In the genomic region with DNA sequence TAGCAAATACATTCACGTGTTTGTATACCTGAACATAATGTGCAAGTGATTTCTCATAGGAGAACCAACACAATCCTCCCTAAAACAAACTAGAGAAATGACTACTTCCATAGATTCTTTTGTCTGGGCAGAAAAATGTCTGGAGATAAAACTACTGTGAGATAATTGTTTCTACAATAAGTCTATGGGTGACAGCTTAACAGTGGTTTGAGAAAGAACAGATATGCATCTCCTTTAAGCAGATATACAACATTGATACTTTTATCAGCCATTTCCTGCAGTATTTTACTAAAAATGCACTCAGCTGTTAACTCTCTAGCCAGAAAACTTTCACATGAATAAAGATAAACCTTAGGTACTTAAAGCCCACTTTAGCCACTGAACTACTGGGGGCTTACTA, we compare ENCODE assay signal across 16 cellular contexts.
DNase-seq lines count a peak whose midpoint lies in the region; ATAC-seq and TF ChIP-seq lines count a peak whose summit lies in the region.
"Had no signal": no experiment of that assay in that cellular context is flagged by ENCODE, and none has a peak within 500 bp of the region (broad histone marks: within the 10 kb centered on the region; RNA-seq: fewer than 3 reads in every experiment).

No MANE protein-coding gene starts in this region.

- H3K4me3 Mint-ChIP-seq in mesothelial cell of epicardium = no peak overlapping the region
- H3K4me3 Mint-ChIP-seq: CD4-positive, alpha-beta memory T cell had no signal

- peaks cover 18% of the 10 kb centered on the region for H3K9me3 Mint-ChIP-seq in mesothelial cell of epicardium
- H3K9me3 Mint-ChIP-seq: CD4-positive, alpha-beta memory T cell had no signal

- DNase-seq in amniotic epithelial cell (ENCODE audit: low read depth) (peak; percentile 71), fibroblast of the aortic adventitia (ENCODE audit: low read depth) (peak; percentile 2), mesothelial cell of epicardium (ENCODE audit: low spot score in 2 of 2, unreplicated experiment in 2 of 2) (no peak), SK-N-DZ (ENCODE audit: low spot score) (no peak)
- DNase-seq: C1 segment of cervical spinal cord; Calu3; CD4-positive, alpha-beta memory T cell; COR-L47; DMS53; DMS79 treated with DMSO at 0.1 percent for 48 hours; GF-D8; GM23248; H7; HCEC 1CT had no signal

- no peak for TF ChIP-seq CTCF in fibroblast of the aortic adventitia (IDR thresholded peaks at IDR 0.05; ENCODE audit: insufficient read depth, low read length)
- no peak for TF ChIP-seq CTCF in mesothelial cell of epicardium (IDR thresholded peaks at IDR 0.05; ENCODE audit: unreplicated experiment)

- H3K4me1 Mint-ChIP-seq in mesothelial cell of epicardium = peaks cover 17% of the 10 kb centered on the region
- H3K4me1 Mint-ChIP-seq: CD4-positive, alpha-beta memory T cell had no signal

- ATAC-seq in GM21515 (IDR thresholded peaks at IDR 0.05; ENCODE audit: unreplicated experiment) (no peak), GM18870 (IDR thresholded peaks at IDR 0.05; ENCODE audit: unreplicated experiment) (no peak)

- H3K27me3 Mint-ChIP-seq in mesothelial cell of epicardium (ENCODE audit: low read depth) = no peaks in the 10 kb centered on the region
- H3K27me3 Mint-ChIP-seq: CD4-positive, alpha-beta memory T cell had no signal

- peak overlapping the region; percentile 80 for H3K27ac Mint-ChIP-seq in mesothelial cell of epicardium
- H3K27ac Mint-ChIP-seq: CD4-positive, alpha-beta memory T cell had no signal

- H3K4me3 ChIP-seq in fibroblast of the aortic adventitia (ENCODE audit: low read depth, low read length) = no peak overlapping the region
- H3K4me3 ChIP-seq: GM23248 had no signal

- H3K36me3 Mint-ChIP-seq in mesothelial cell of epicardium = peaks cover 2% of the 10 kb centered on the region
- H3K36me3 Mint-ChIP-seq: CD4-positive, alpha-beta memory T cell had no signal

Comparison
In these comparisons a context has a peak if more than half of its experiments do, and no peak if none do; other contexts are left out.
1. DNase-seq: peak in amniotic epithelial cell (single experiment) and fibroblast of the aortic adventitia (single experiment); none in mesothelial cell of epicardium (0 of 2) and SK-N-DZ (single experiment).